In genomic region chr16:56874800-56875199, GRCh38 we compare ENCODE assay signal across 21 cellular contexts. TPM values are rescaled to one million over a fixed set of nuclear protein-coding genes. Genes with fewer than 3 reads are reported as not detected.
A peak's percentile ranks its signal among the peaks of the same experiment; 100 is the strongest.
DNase-seq lines count a peak whose midpoint lies in the region; ATAC-seq and TF ChIP-seq lines count a peak whose summit lies in the region.
"Had no signal": no experiment of that assay in that cellular context is flagged by ENCODE, and none has a peak within 500 bp of the region (broad histone marks: within the 10 kb centered on the region; RNA-seq: fewer than 3 reads in every experiment).

No MANE protein-coding gene starts in this region.

- no peaks in the 10 kb centered on the region for H3K27me3 ChIP-seq in prostate gland (replicated peaks; ENCODE audit: insufficient read depth)
- H3K27me3 ChIP-seq in Peyer's patch: no peaks in the 10 kb centered on the region
- H3K27me3 ChIP-seq: BLaER1, breast epithelium had no signal

- peaks cover 3% of the 10 kb centered on the region for H3K4me1 ChIP-seq in prostate gland (replicated peaks)
- no peaks in the 10 kb centered on the region for H3K4me1 ChIP-seq in Peyer's patch
- H3K4me1 ChIP-seq: breast epithelium had no signal

- no peak for TF ChIP-seq POLR2A in prostate gland (IDR thresholded peaks at IDR 0.05)
- no peak for TF ChIP-seq POLR2A in Peyer's patch (IDR thresholded peaks at IDR 0.05)

- H3K36me3 ChIP-seq in prostate gland: no peaks in the 10 kb centered on the region
- no peaks in the 10 kb centered on the region for H3K36me3 ChIP-seq in Peyer's patch
- H3K36me3 ChIP-seq: BLaER1, breast epithelium had no signal

- ATAC-seq in GM18909 (IDR thresholded peaks at IDR 0.05; ENCODE audit: poor library complexity, unreplicated experiment) (no peak), GM18868 (IDR thresholded peaks at IDR 0.05; ENCODE audit: unreplicated experiment) (no peak), HG03159 (IDR thresholded peaks at IDR 0.05; ENCODE audit: unreplicated experiment) (no peak)
- ATAC-seq: activated CD4-positive, alpha-beta T cell treated with anti-CD3 and anti-CD28 coated beads for 36 hours; left ventricle myocardium superior; naive thymus-derived CD4-positive, alpha-beta T cell had no signal

- WGBS in prostate gland: 25% methylated on average over 11 of the region's 11 CpGs

- H3K9me3 ChIP-seq in prostate gland (no peaks in the 10 kb centered on the region), Peyer's patch (no peaks in the 10 kb centered on the region)
- H3K9me3 ChIP-seq: BLaER1, breast epithelium had no signal

- H3K27ac ChIP-seq in prostate gland (peak overlapping the region; percentile 8 to 24), Peyer's patch (peak overlapping the region in 1 of 4 donors; percentile 13)
- H3K27ac ChIP-seq: BLaER1, breast epithelium, RWPE1 had no signal

- peak in 1 of 4 experiments; percentile 7 for TF ChIP-seq CTCF in prostate gland (IDR thresholded peaks at IDR 0.05)
- TF ChIP-seq CTCF in Peyer's patch (IDR thresholded peaks at IDR 0.05): no peak

- DNase-seq in EH (ENCODE audit: low read depth) (peak; percentile 65), SK-N-DZ (ENCODE audit: low spot score) (peak; percentile 94), fibroblast of peridontal ligament (ENCODE audit: extremely low read depth) (peak; percentile 10), prostate gland (ENCODE audit: low spot score) (peak; percentile 23), Peyer's patch (no peak)
- DNase-seq: activated CD4-positive, alpha-beta T cell treated with anti-CD3 and anti-CD28 coated beads for 36 hours; activated naive CD4-positive, alpha-beta T cell treated with anti-CD3 and anti-CD28 coated beads, Interleukin-2, amount 10 ng/mL, durations not matched to agents 7 days and 5 days; DMS53; effector CD4-positive, alpha-beta T cell; left ventricle myocardium superior; naive thymus-derived CD4-positive, alpha-beta T cell; NCI-H2081 treated with DMSO at 0.1 percent for 48 hours; NCI-H774; substantia nigra; T-helper 1 cell had no signal

- H3K4me3 ChIP-seq in prostate gland (no peak overlapping the region), Peyer's patch (no peak overlapping the region)
- H3K4me3 ChIP-seq: BLaER1, breast epithelium had no signal

- intact Hi-C loops in prostate gland (cut with DNase I): no loop called here

RNA-seq across cellular contexts. Expression of gene SLC12A3, which starts 9.8 kb away (rescaled TPM):
- 0.13 and 0.48 TPM in 2 replicates for polyA plus RNA-seq in SK-N-DZ (2014; cell fraction: cytosol; rRNA removed)
- 0.79 and 0.84 TPM in 2 replicates for polyA plus RNA-seq in SK-N-DZ (2014; cell fraction: nucleus; rRNA removed)
- total RNA-seq in prostate gland (under 1 TPM in 1 of 2 donors, not detected in 1; 0.23 TPM), Peyer's patch (not detected)
- total RNA-seq: activated CD4-positive, alpha-beta T cell treated with anti-CD3 and anti-CD28 coated beads for 36 hours; breast epithelium; left ventricle myocardium superior had no signal
- polyA plus RNA-seq: naive thymus-derived CD4-positive, alpha-beta T cell had no signal

RNA-seq across cellular contexts. Expression of gene HERPUD1, which starts 57.1 kb away (rescaled TPM):
- 37.4 and 55.6 TPM in 2 replicates for polyA plus RNA-seq in SK-N-DZ (2014; cell fraction: cytosol; rRNA removed)
- polyA plus RNA-seq in SK-N-DZ (2014; cell fraction: nucleus; rRNA removed): 47.9 and 58.8 TPM in 2 replicates
- total RNA-seq in prostate gland (100 to 1,000 TPM; 365 to 952 TPM), Peyer's patch (100 to 1,000 TPM in 3 of 4 donors, 10 to 100 TPM in 1; 86.0 to 143 (median 108) TPM)

Comparison
In these comparisons a context has a peak if more than half of its experiments do, and no peak if none do; other contexts are left out.
1. DNase-seq: peak in EH (single experiment), SK-N-DZ (single experiment), fibroblast of peridontal ligament (single experiment) and prostate gland (single experiment); none in Peyer's patch (0 of 3).